Comparison of ENCODE assay signal across 8 cellular contexts in genomic region chr15:52294881-52295420, GRCh38. TPM values are rescaled to one million over a fixed set of nuclear protein-coding genes. Genes with fewer than 3 reads are reported as not detected.
A peak's percentile ranks its signal among the peaks of the same experiment; 100 is the strongest.
DNase-seq lines count a peak whose midpoint lies in the region; ATAC-seq and TF ChIP-seq lines count a peak whose summit lies in the region.
"Had no signal": no experiment of that assay in that cellular context is flagged by ENCODE, and none has a peak within 500 bp of the region (broad histone marks: within the 10 kb centered on the region; RNA-seq: fewer than 3 reads in every experiment).

No MANE protein-coding gene starts in this region.

- H3K27me3 Mint-ChIP-seq in activated T-helper 17 cell treated with anti-CD3 and anti-CD28 coated beads, Interleukin-2, amount 50 U/mL, for 72 hours = peaks cover 27% of the 10 kb centered on the region

- H3K27me3 ChIP-seq in iPS-18a (ENCODE audit: control insufficient read depth, insufficient read depth, low read length) (no peaks in the 10 kb centered on the region), spleen (replicated peaks in 1 of 7) (peaks cover 0 to 38% (median 17%) of the 10 kb centered on the region in 7 donors)

- intact Hi-C loops in spleen (cut with DNase I; ENCODE audit: low total_unique reads) = no loop called here

- H3K36me3 Mint-ChIP-seq in activated T-helper 17 cell treated with anti-CD3 and anti-CD28 coated beads, Interleukin-2, amount 50 U/mL, for 72 hours (ENCODE audit: low read depth) = no peaks in the 10 kb centered on the region

- 3 to 5% (median 3%) methylated on average over 18 to 32 of the region's 32 CpGs for WGBS in spleen, 5 donors

- no peak overlapping the region for H3K27ac Mint-ChIP-seq in activated T-helper 17 cell treated with anti-CD3 and anti-CD28 coated beads, Interleukin-2, amount 50 U/mL, for 72 hours

- H3K4me3 ChIP-seq in iPS-18a (ENCODE audit: low read length) = peak overlapping the region; percentile 62
- peak overlapping the region; percentile 39 to 78 (median 53) for H3K4me3 ChIP-seq in spleen

- TF ChIP-seq POLR2A in spleen (IDR thresholded peaks at IDR 0.05) = no peak

- peak overlapping the region; percentile 47 for H3K4me3 Mint-ChIP-seq in activated T-helper 17 cell treated with anti-CD3 and anti-CD28 coated beads, Interleukin-2, amount 50 U/mL, for 72 hours

- ATAC-seq in activated T-helper 17 cell treated with anti-CD3 and anti-CD28 coated beads, Interleukin-2, amount 50 U/mL, for 72 hours (replicated peaks) = no peak

- H3K9ac ChIP-seq in iPS-18a (ENCODE audit: low read length) = peak overlapping the region; percentile 61

- peaks cover 8% of the 10 kb centered on the region for H3K36me3 ChIP-seq in iPS-18a (ENCODE audit: control insufficient read depth, low read depth, low read length)
- no peaks in the 10 kb centered on the region for H3K36me3 ChIP-seq in spleen

- H3K4me1 ChIP-seq in iPS-18a (ENCODE audit: control insufficient read depth, low read depth, low read length) = peaks cover 2% of the 10 kb centered on the region
- H3K4me1 ChIP-seq in spleen = peaks cover 0 to 31% (median 20%) of the 10 kb centered on the region in 6 donors

- no peaks in the 10 kb centered on the region for H3K9me3 Mint-ChIP-seq in activated T-helper 17 cell treated with anti-CD3 and anti-CD28 coated beads, Interleukin-2, amount 50 U/mL, for 72 hours

- no peak overlapping the region for H3K27ac ChIP-seq in iPS-18a (ENCODE audit: low read length)
- H3K27ac ChIP-seq in spleen = peak overlapping the region in 6 of 8 donors; percentile 59 to 76 (median 62)

- DNase-seq in HT-29 (ENCODE audit: low spot score) (peak; percentile 67), spleen (peak; percentile 70), NCI-H345 treated with DMSO at 0.1 percent for 48 hours (lab: John Stamatoyannopoulos, UW; ENCODE audit: unreplicated experiment) (no peak), NCI-H2107 treated with DMSO at 0.1 percent for 48 hours (lab: John Stamatoyannopoulos, UW; ENCODE audit: unreplicated experiment) (no peak), islet precursor cell (no peak)
- DNase-seq: stimulated activated naive CD4-positive, alpha-beta T cell had no signal

- peaks cover 8% of the 10 kb centered on the region for H3K4me1 Mint-ChIP-seq in activated T-helper 17 cell treated with anti-CD3 and anti-CD28 coated beads, Interleukin-2, amount 50 U/mL, for 72 hours

- TF ChIP-seq CTCF in spleen (IDR thresholded peaks at IDR 0.05 in 8 of 11, conservative IDR thresholded peaks at IDR 0.05 in 3 of 11) = no peak

- no peaks in the 10 kb centered on the region for H3K9me3 ChIP-seq in iPS-18a (ENCODE audit: control insufficient read depth, low read depth, low read length)
- no peaks in the 10 kb centered on the region for H3K9me3 ChIP-seq in spleen

RNA-seq across cellular contexts. Expression of gene MYO5C, which starts 0.7 kb away (rescaled TPM):
- 15.9 and 23.4 TPM in 2 replicates for total RNA-seq in HT-29 (2014; rRNA removed; shearing (Covaris generic))
- total RNA-seq in activated T-helper 17 cell treated with anti-CD3 and anti-CD28 coated beads, Interleukin-2, amount 50 U/mL, for 72 hours = 1 to 10 TPM; 2.3 to 3.0 TPM
- 10 to 100 TPM in 6 of 7 donors, 1 to 10 TPM in 1; 6.2 to 23.4 (median 16.2) TPM for total RNA-seq in spleen
- polyA plus RNA-seq in spleen = 1 to 10 TPM in 2 of 3 donors, under 1 TPM in 1; 0.53 to 2.2 (median 2.2) TPM

Comparison
In these comparisons a context has a peak if more than half of its experiments do, and no peak if none do; other contexts are left out.
1. DNase-seq: peak in HT-29 (single experiment) and spleen (single experiment); none in NCI-H345 treated with DMSO at 0.1 percent for 48 hours (single experiment), NCI-H2107 treated with DMSO at 0.1 percent for 48 hours (single experiment) and islet precursor cell (single experiment).